Comparison of ENCODE assay signal across 8 cellular contexts in genomic region chr17:63741251-63742049, GRCh38. TPM values are rescaled to one million over a fixed set of nuclear protein-coding genes. Genes with fewer than 3 reads are reported as not detected.
DNase-seq lines count a peak whose midpoint lies in the region; ATAC-seq and FAIRE-seq lines count a peak whose summit lies in the region.

Gene STRADA, minus strand, starts transcription at chr17:63741799. Its CDS starts 13,430 bp downstream, at chr17:63728369.

- peak within 1 kb of the TSS; percentile 89 for H3K27ac Mint-ChIP-seq in activated CD8-positive, alpha-beta memory T cell treated with anti-CD3 and anti-CD28 coated beads, Interleukin-2, amount 10 ng/mL, durations not matched to agents 7 days and 5 days

- H3K9ac ChIP-seq in endocrine pancreas (ENCODE audit: control insufficient read depth, insufficient read depth, low read length): peak within 1 kb of the TSS; percentile 96

- H3K9me3 Mint-ChIP-seq in activated CD8-positive, alpha-beta memory T cell treated with anti-CD3 and anti-CD28 coated beads, Interleukin-2, amount 10 ng/mL, durations not matched to agents 7 days and 5 days (ENCODE audit: low read depth): no peaks in the 10 kb centered on the region

- H3K4me3 ChIP-seq in endocrine pancreas (ENCODE audit: control insufficient read depth, insufficient read depth, low read length): peak within 1 kb of the TSS; percentile 84

- DNase-seq in COLO829 (ENCODE audit: low spot score) (peak; percentile 96), HTR-8/SVneo (ENCODE audit: insufficient read length, low spot score) (peak; percentile 99), NOMO-1 treated with dmso at 0.1 percent for 144 hours (lab: John Stamatoyannopoulos, UW; ENCODE audit: unreplicated experiment) (peak; percentile 99), mesenteric fat pad (ENCODE audit: low spot score) (peak; percentile 99)
- peak; percentile 100 for DNase-seq in activated CD8-positive, alpha-beta memory T cell treated with anti-CD3 and anti-CD28 coated beads, Interleukin-2, amount 10 ng/mL, durations not matched to agents 7 days and 5 days
- DNase-seq in stimulated activated CD8-positive, alpha-beta memory T cell treated with anti-CD3 and anti-CD28 coated beads, Interleukin-15, amount 100 ng/mL, for 24 hours (ENCODE audit: low read depth): peak; percentile 97

- no peaks in the 10 kb centered on the region for H3K36me3 ChIP-seq in endocrine pancreas (ENCODE audit: control insufficient read depth, insufficient read depth, low read length)

- ATAC-seq in GM21367 (IDR thresholded peaks at IDR 0.05; ENCODE audit: unreplicated experiment): peak; percentile 85
- ATAC-seq in activated CD8-positive, alpha-beta memory T cell treated with anti-CD3 and anti-CD28 coated beads, Interleukin-2, amount 10 ng/mL, durations not matched to agents 7 days and 5 days: peak; percentile 95

- H3K36me3 Mint-ChIP-seq in activated CD8-positive, alpha-beta memory T cell treated with anti-CD3 and anti-CD28 coated beads, Interleukin-2, amount 10 ng/mL, durations not matched to agents 7 days and 5 days: peaks cover 16% of the 10 kb centered on the region

- CTCF ChIA-PET in activated CD8-positive, alpha-beta memory T cell treated with anti-CD3 and anti-CD28 coated beads, Interleukin-2, amount 10 ng/mL, durations not matched to agents 7 days and 5 days (lab: Charles Lee): interaction anchor here (0.7 to 1.7 kb wide), 16 partner anchors 11 to 130 kb away, joined by 3 to 11 read pairs (median 4); partner anchors contain the start of genes CCDC47, DDX42 and LIMD2

- peak; percentile 98 for FAIRE-seq in HTR-8/SVneo (lab: Jason Lieb, UNC)

- no peaks in the 10 kb centered on the region for H3K9me3 ChIP-seq in endocrine pancreas (ENCODE audit: control insufficient read depth, low read length)

- no peaks in the 10 kb centered on the region for H3K27me3 ChIP-seq in endocrine pancreas (ENCODE audit: control insufficient read depth, insufficient read depth, low read length)

- no peaks in the 10 kb centered on the region for H3K27me3 Mint-ChIP-seq in activated CD8-positive, alpha-beta memory T cell treated with anti-CD3 and anti-CD28 coated beads, Interleukin-2, amount 10 ng/mL, durations not matched to agents 7 days and 5 days

- peak within 1 kb of the TSS; percentile 94 for H3K4me3 Mint-ChIP-seq in activated CD8-positive, alpha-beta memory T cell treated with anti-CD3 and anti-CD28 coated beads, Interleukin-2, amount 10 ng/mL, durations not matched to agents 7 days and 5 days

- H3K4me1 ChIP-seq in endocrine pancreas (ENCODE audit: control insufficient read depth, insufficient read depth, low read length): no peaks in the 10 kb centered on the region

- H3K4me1 Mint-ChIP-seq in activated CD8-positive, alpha-beta memory T cell treated with anti-CD3 and anti-CD28 coated beads, Interleukin-2, amount 10 ng/mL, durations not matched to agents 7 days and 5 days: peaks cover 26% of the 10 kb centered on the region

RNA-seq across cellular contexts. Expression of gene STRADA, which starts in this region (rescaled TPM):
- total RNA-seq in activated CD8-positive, alpha-beta memory T cell treated with anti-CD3 and anti-CD28 coated beads, Interleukin-2, amount 10 ng/mL, durations not matched to agents 7 days and 5 days: 10 to 100 TPM; 59.9 to 76.8 TPM
- total RNA-seq in mesenteric fat pad: 34.3 TPM

Comparison
In these comparisons a context has a peak if more than half of its experiments do, and no peak if none do; other contexts are left out.
1. Peak in every context shown above with its lines: DNase-seq, ATAC-seq and H3K4me3 ChIP-seq.